ENCODE assay signal across 10 cellular contexts in genomic region chr22:46025973-46026906, GRCh38. TPM values are rescaled to one million over a fixed set of nuclear protein-coding genes. Genes with fewer than 3 reads are reported as not detected.
DNase-seq lines count a peak whose midpoint lies in the region; ATAC-seq, FAIRE-seq and TF ChIP-seq lines count a peak whose summit lies in the region.
"Had no signal": no experiment of that assay in that cellular context is flagged by ENCODE, and none has a peak within 500 bp of the region (broad histone marks: within the 10 kb centered on the region; RNA-seq: fewer than 3 reads in every experiment).

No MANE protein-coding gene starts in this region.

- H3K27ac ChIP-seq in K562 (ENCODE audit: extremely low read depth, low read depth, low read length) (no peak overlapping the region), keratinocyte (ENCODE audit: control insufficient read depth, insufficient read depth, low read length) (no peak overlapping the region), sigmoid colon (peak overlapping the region in 2 of 4 donors; percentile 74 to 80)

- no peak for ATAC-seq in K562
- ATAC-seq in GM21526 (IDR thresholded peaks at IDR 0.05; ENCODE audit: low FRiP score, unreplicated experiment): no peak

- H3K27me3 ChIP-seq in H7 (ENCODE audit: control insufficient read depth, insufficient read depth, low read length) (peaks cover 32% of the 10 kb centered on the region), K562 (ENCODE audit: control insufficient read depth in 2 of 2, insufficient read depth in 2 of 2, low read length in 2 of 2) (no peaks in the 10 kb centered on the region), keratinocyte (ENCODE audit: control insufficient read depth, extremely low read depth, insufficient read depth, low read length) (peaks cover 14% of the 10 kb centered on the region), sigmoid colon (no peaks in the 10 kb centered on the region)

- H3K36me3 ChIP-seq in H7 (replicated peaks; ENCODE audit: control insufficient read depth, insufficient read depth, low read length): no peaks in the 10 kb centered on the region
- no peaks in the 10 kb centered on the region for H3K36me3 ChIP-seq in K562 (ENCODE audit: control insufficient read depth, insufficient read depth, low read length)
- H3K36me3 ChIP-seq in keratinocyte (ENCODE audit: control insufficient read depth in 2 of 2, extremely low read depth in 1 of 2, insufficient read depth in 2 of 2, low read length in 2 of 2): no peaks in the 10 kb centered on the region
- H3K36me3 ChIP-seq in sigmoid colon: no peaks in the 10 kb centered on the region

- no TSS peak for BruUV-seq in K562 (replicated peaks; lab: Mats Ljungman, UMichigan)

- H3K9me3 ChIP-seq in K562 (replicated peaks; ENCODE audit: control insufficient read depth, insufficient read depth, low read depth, low read length) (no peaks in the 10 kb centered on the region), keratinocyte (ENCODE audit: control insufficient read depth, low read depth, low read length) (no peaks in the 10 kb centered on the region), sigmoid colon (no peaks in the 10 kb centered on the region)

- dilution Hi-C loops in keratinocyte (cut with MboI; ENCODE audit: extremely low pct_ligation_motif_present, low sequenced_read_pairs): no loop called here

- TF ChIP-seq POLR2A in K562 (conservative IDR thresholded peaks at IDR 0.05): no peak
- TF ChIP-seq POLR2A in sigmoid colon (IDR thresholded peaks at IDR 0.05): no peak

- POLR2A ChIA-PET in K562 (lab: Yijun Ruan, JAX): interaction anchor here (0.8 to 2.1 kb wide), 3 partner anchors 11 to 13 kb away, joined by 3 to 11 read pairs (median 5); no protein-coding TSS in a partner anchor

- H3K4me3 ChIP-seq in H7 (ENCODE audit: insufficient read depth, low read depth, low read length) (no peak overlapping the region), K562 (no peak overlapping the region), keratinocyte (ENCODE audit: control insufficient read depth in 2 of 3, extremely low read depth in 1 of 3, insufficient read depth in 2 of 3, low read depth in 1 of 3, low read length in 3 of 3) (no peak overlapping the region), sigmoid colon (no peak overlapping the region)

- in situ Hi-C loops in K562 (cut with MboI): no loop called here

- no peak overlapping the region for H3K4me2 ChIP-seq in K562 (ENCODE audit: insufficient read depth, low read length)
- peak overlapping the region; percentile 80 for H3K4me2 ChIP-seq in keratinocyte (ENCODE audit: control insufficient read depth, extremely low read depth, insufficient read depth, low read depth, low read length)

- DNase-seq in H7 (peak; percentile 27), K562 (ENCODE audit: extremely low read depth in 1 of 4, low spot score in 3 of 4) (no peak), keratinocyte (ENCODE audit: low read depth, low spot score) (no peak), sigmoid colon (peak; percentile 66), activated gamma-delta T cell treated with Interleukin-2 at 50 U/mL for 16 hours (no peak), NCI-H526 (lab: John Stamatoyannopoulos, UW) (no peak), NCI-H345 (lab: John Stamatoyannopoulos, UW) (no peak)
- DNase-seq: CD4-positive, CD25-positive, alpha-beta regulatory T cell; effector memory CD4-positive, alpha-beta T cell had no signal

- TF ChIP-seq EP300 in K562 (IDR thresholded peaks at IDR 0.05; ENCODE audit: low read length): no peak
- no peak for TF ChIP-seq EP300 in sigmoid colon (IDR thresholded peaks at IDR 0.05)

- TF ChIP-seq RAD21 in K562 (CRISPR knock-in tag; conservative IDR thresholded peaks at IDR 0.05 in 1 of 2, IDR thresholded peaks at IDR 0.05 in 1 of 2): no peak

- CTCF ChIA-PET in K562 (lab: Yijun Ruan, JAX; ENCODE audit: low intra/inter-chr PET ratio): no interaction called here

- H4K20me1 ChIP-seq in K562 (replicated peaks; ENCODE audit: control insufficient read depth, insufficient read depth, low read length) (no peaks in the 10 kb centered on the region), keratinocyte (ENCODE audit: control insufficient read depth, extremely low read depth, insufficient read depth, low read length) (no peaks in the 10 kb centered on the region)

- TF ChIP-seq CTCF in K562 (IDR thresholded peaks at IDR 0.05 in 2 of 3, conservative IDR thresholded peaks at IDR 0.05 in 1 of 3; ENCODE audit: insufficient read depth in 2 of 3, low read depth in 1 of 3, low read length in 3 of 3) (no peak), keratinocyte (optimal IDR thresholded peaks at IDR 0.05 in 1 of 3, IDR thresholded peaks at IDR 0.05 in 1 of 3, conservative IDR thresholded peaks at IDR 0.05 in 1 of 3; ENCODE audit: extremely low read depth in 1 of 3, insufficient read depth in 2 of 3, low read length in 3 of 3) (no peak), sigmoid colon (IDR thresholded peaks at IDR 0.05) (no peak)

- no peak overlapping the region for H3K9ac ChIP-seq in K562 (ENCODE audit: insufficient read depth in 1 of 2, low read depth in 2 of 2, low read length in 2 of 2)
- H3K9ac ChIP-seq in keratinocyte (ENCODE audit: control insufficient read depth, extremely low read depth, insufficient read depth, low read length): peak overlapping the region; percentile 33

- H3K4me1 ChIP-seq in K562 (replicated peaks in 1 of 2; ENCODE audit: control insufficient read depth in 2 of 2, insufficient read depth in 2 of 2, low read length in 2 of 2) (peaks cover 0 to 17% of the 10 kb centered on the region in 2 experiments; a peak in 2 of 5 replicates), keratinocyte (ENCODE audit: control insufficient read depth, extremely low read depth, insufficient read depth, low read length) (peaks cover 9% of the 10 kb centered on the region), sigmoid colon (peaks cover 0 to 31% (median 23%) of the 10 kb centered on the region in 4 donors)

- no peaks in the 10 kb centered on the region for H3K9me1 ChIP-seq in K562 (ENCODE audit: control insufficient read depth, insufficient read depth, low read length)
- no peaks in the 10 kb centered on the region for H3K9me1 ChIP-seq in keratinocyte (ENCODE audit: control insufficient read depth, extremely low read depth, insufficient read depth, low read length)

- peak overlapping the region; percentile 83 for H2AFZ ChIP-seq in K562 (ENCODE audit: low read depth, low read length)
- no peak overlapping the region for H2AFZ ChIP-seq in keratinocyte (ENCODE audit: control insufficient read depth, low read length)

- intact Hi-C loops in K562 (cut with micrococcal nuclease): no loop called here
- intact Hi-C loops in sigmoid colon (cut with DNase I): no loop called here

- H3K79me2 ChIP-seq in K562 (ENCODE audit: control insufficient read depth, insufficient read depth, low read length) (no peaks in the 10 kb centered on the region), keratinocyte (ENCODE audit: control insufficient read depth, insufficient read depth, low read length) (no peaks in the 10 kb centered on the region)

- FAIRE-seq in K562 (lab: Jason Lieb, UNC) (no peak), keratinocyte (lab: Jason Lieb, UNC) (peak; percentile 67)

- 67% methylated on average over 14 of the region's 17 CpGs for WGBS in K562 (ENCODE audit: insufficient coverage, low coverage, missing lambda C conversion rate)
- 85 to 91% methylated on average over 17 of the region's 17 CpGs for WGBS in sigmoid colon, 2 donors

TF ChIP-seq in K562, 482 proteins besides CTCF, POLR2A, EP300 and RAD21 (continues in another document):
- TF ChIP-seq ZNF184 (CRISPR knock-in tag; IDR thresholded peaks at IDR 0.05) (no peak), GTF2F1 (IDR thresholded peaks at IDR 0.05; ENCODE audit: low read depth, low read length) (no peak), KDM4B (IDR thresholded peaks at IDR 0.05; ENCODE audit: borderline replicate concordance in 2 of 2, low read depth in 1 of 2) (no peak), ZSCAN32 (CRISPR knock-in tag; IDR thresholded peaks at IDR 0.05) (no peak)

RNA-seq across cellular contexts. Expression of gene WNT7B, which starts 49.3 kb away (rescaled TPM):
- total RNA-seq in H7 (2014; rRNA removed; shearing (Covaris generic)): 0.10 TPM in 1 of 2 replicates, not detected in the other
- not detected in 2 replicates for total RNA-seq in K562 (2011; cell fraction: chromatin; rRNA removed; ENCODE audit: low replicate concordance)
- total RNA-seq in K562 (2011; cell fraction: nucleolus; rRNA removed): not detected in 2 replicates
- not detected in 2 replicates for total RNA-seq in K562 (2011; cell fraction: nucleoplasm; rRNA removed)
- total RNA-seq in K562 (2014; rRNA removed) (not detected in 2 replicates), K562 (2014; rRNA removed; fragmentation: Illumina TruSeq; extraction: Trizol) (not detected in 2 replicates), K562 (2015; rRNA removed; fragmentation: Illumina TruSeq; extraction: Trizol) (not detected in 2 replicates), K562 (2021) (not detected in 2 replicates), sigmoid colon (not detected)
- polyA plus RNA-seq in K562 (2011; rRNA removed) (not detected in 2 replicates), K562 (2014; fragmentation: Illumina TruSeq; extraction: Trizol) (not detected in 2 replicates), K562 (2014; fragmentation: Nextera tagmentation; extraction: Ambion mirVana) (not detected), K562 (2014; rRNA removed) (not detected in 2 replicates), keratinocyte (1.5 to 1.7 TPM (median 1.7 TPM) in 3 replicates), sigmoid colon (not detected)
- not detected in 2 replicates for polyA plus RNA-seq in K562 (2011; cell fraction: cytosol; rRNA removed)
- not detected in 2 replicates for polyA plus RNA-seq in K562 (2011; cell fraction: nucleus; rRNA removed)
- polyA plus RNA-seq in K562 (2012): not detected in 2 replicates
- polyA minus RNA-seq in K562 (2011; rRNA and poly(A)+ RNA removed): not detected in 2 replicates
- polyA minus RNA-seq in K562 (2011; cell fraction: cytosol; rRNA and poly(A)+ RNA removed): not detected in 2 replicates
- polyA minus RNA-seq in K562 (2011; cell fraction: nucleus; rRNA and poly(A)+ RNA removed): not detected in 2 replicates
- polyA plus RNA-seq in keratinocyte (2011; ENCODE audit: low read depth): 3.7 TPM
- polyA plus RNA-seq in keratinocyte (2011; cell fraction: cytosol; rRNA removed): 0.84 and 1.9 TPM in 2 replicates
- polyA plus RNA-seq in keratinocyte (2011; cell fraction: nucleus; rRNA removed): 1.7 and 2.4 TPM in 2 replicates
- polyA plus RNA-seq in keratinocyte (2012; ENCODE audit: low replicate concordance): 6.6 and 6.8 TPM in 2 replicates
- polyA minus RNA-seq in keratinocyte: 1.9 to 4.9 TPM (median 3.9 TPM) in 3 replicates
- polyA minus RNA-seq in keratinocyte (2011; cell fraction: cytosol; rRNA and poly(A)+ RNA removed): 5.0 TPM
- polyA minus RNA-seq in keratinocyte (2011; cell fraction: nucleus; rRNA and poly(A)+ RNA removed): 3.7 and 7.1 TPM in 2 replicates
- total RNA-seq: CD4-positive, CD25-positive, alpha-beta regulatory T cell had no signal
- polyA plus RNA-seq: CD4-positive, CD25-positive, alpha-beta regulatory T cell had no signal

Comparison
In these comparisons a context has a peak if more than half of its experiments do, and no peak if none do; other contexts are left out.
1. DNase-seq: peak in H7 (single experiment) and sigmoid colon (single experiment); none in K562 (0 of 4), keratinocyte (single experiment), activated gamma-delta T cell treated with Interleukin-2 at 50 U/mL for 16 hours (single experiment), NCI-H526 (0 of 2) and NCI-H345 (single experiment).